10 cellular contexts compared by ENCODE assay signal in the genomic region with DNA sequence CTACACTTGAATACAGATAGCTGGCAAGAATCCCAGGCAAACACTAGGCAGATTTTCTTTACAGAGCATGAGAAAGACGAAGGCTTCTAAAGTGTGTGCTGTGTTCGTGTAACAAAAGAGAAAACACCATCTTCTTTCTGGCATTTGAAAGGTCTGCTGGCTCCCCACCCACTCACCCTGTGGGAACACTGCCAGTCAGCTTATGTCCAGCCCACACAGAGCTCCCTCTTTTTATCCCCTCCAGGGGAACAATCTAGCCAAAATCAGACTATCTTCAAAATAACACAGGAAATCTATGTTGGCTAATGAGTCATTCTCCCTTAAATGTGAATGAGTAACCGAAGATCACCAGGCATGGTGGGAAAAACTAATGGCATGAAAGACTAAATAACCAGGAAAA. TPM values are rescaled to one million over a fixed set of nuclear protein-coding genes. Genes with fewer than 3 reads are reported as not detected.
A peak's percentile ranks its signal among the peaks of the same experiment; 100 is the strongest.
DNase-seq lines count a peak whose midpoint lies in the region; ATAC-seq, FAIRE-seq and TF ChIP-seq lines count a peak whose summit lies in the region.
"Had no signal": no experiment of that assay in that cellular context is flagged by ENCODE, and none has a peak within 500 bp of the region (broad histone marks: within the 10 kb centered on the region; RNA-seq: fewer than 3 reads in every experiment).

No MANE protein-coding gene starts in this region.

- H3K9me1 ChIP-seq in keratinocyte (ENCODE audit: control insufficient read depth, extremely low read depth, insufficient read depth, low read length), result no peaks in the 10 kb centered on the region

- H3K9ac ChIP-seq in HUES48 (ENCODE audit: low read depth, low read length) (no peak overlapping the region), keratinocyte (ENCODE audit: control insufficient read depth, extremely low read depth, insufficient read depth, low read length) (no peak overlapping the region)

- H3K27ac ChIP-seq in HUES48 (ENCODE audit: low read depth, low read length) (peak overlapping the region; percentile 74), keratinocyte (ENCODE audit: control insufficient read depth, insufficient read depth, low read length) (peak overlapping the region; percentile 57)
- H3K27ac ChIP-seq: vagina had no signal

- no peaks in the 10 kb centered on the region for H3K9me3 ChIP-seq in HUES48 (ENCODE audit: control insufficient read depth, insufficient read depth, low read length)
- H3K9me3 ChIP-seq in keratinocyte (ENCODE audit: control insufficient read depth, low read depth, low read length), result no peaks in the 10 kb centered on the region
- H3K9me3 ChIP-seq: vagina had no signal

- peak; percentile 77 for FAIRE-seq in keratinocyte (lab: Jason Lieb, UNC)

- no peak overlapping the region for H3K27ac Mint-ChIP-seq in effector memory CD8-positive, alpha-beta T cell
- H3K27ac Mint-ChIP-seq in natural killer cell treated with Interleukin-12 subunit alpha and Interleukin-12 subunit beta and Interleukin-15 and Interleukin-18, amount 100 ng/mL, for 72 hours, result no peak overlapping the region

- DNase-seq in AG08396 (ENCODE audit: low spot score) (peak; percentile 45), astrocyte of the hippocampus (ENCODE audit: low read depth, low spot score) (peak; percentile 72), keratinocyte (ENCODE audit: low read depth, low spot score) (no peak), NOMO-1 treated with DMSO at 0.1 percent for 48 hours (lab: John Stamatoyannopoulos, UW; ENCODE audit: unreplicated experiment) (no peak), NK-92 (lab: John Stamatoyannopoulos, UW; ENCODE audit: unreplicated experiment) (no peak)
- DNase-seq in effector memory CD8-positive, alpha-beta T cell, result no peak
- DNase-seq in natural killer cell treated with Interleukin-12 subunit alpha and Interleukin-12 subunit beta and Interleukin-15 and Interleukin-18, amount 100 ng/mL, for 72 hours (ENCODE audit: low spot score), result no peak
- DNase-seq: activated naive CD4-positive, alpha-beta T cell treated with Interleukin-2 at 50 U/mL for 16 hours had no signal

- dilution Hi-C loops in keratinocyte (cut with MboI; ENCODE audit: extremely low pct_ligation_motif_present, low sequenced_read_pairs), result no loop called here

- peak overlapping the region; percentile 73 for H3K4me2 ChIP-seq in keratinocyte (ENCODE audit: control insufficient read depth, extremely low read depth, insufficient read depth, low read depth, low read length)

- H3K27me3 Mint-ChIP-seq in effector memory CD8-positive, alpha-beta T cell, result no peaks in the 10 kb centered on the region
- H3K27me3 Mint-ChIP-seq in natural killer cell treated with Interleukin-12 subunit alpha and Interleukin-12 subunit beta and Interleukin-15 and Interleukin-18, amount 100 ng/mL, for 72 hours, result no peaks in the 10 kb centered on the region

- H3K4me1 Mint-ChIP-seq in effector memory CD8-positive, alpha-beta T cell (ENCODE audit: low read depth in 2 of 2), result no peaks in the 10 kb centered on the region
- peaks cover 0 to 3% of the 10 kb centered on the region in 2 donors for H3K4me1 Mint-ChIP-seq in natural killer cell treated with Interleukin-12 subunit alpha and Interleukin-12 subunit beta and Interleukin-15 and Interleukin-18, amount 100 ng/mL, for 72 hours (ENCODE audit: low read depth in 2 of 2)

- H3K4me3 ChIP-seq in HUES48 (ENCODE audit: low read depth, low read length) (no peak overlapping the region), keratinocyte (ENCODE audit: control insufficient read depth in 2 of 3, extremely low read depth in 1 of 3, insufficient read depth in 2 of 3, low read depth in 1 of 3, low read length in 3 of 3) (no peak overlapping the region)
- H3K4me3 ChIP-seq: vagina had no signal

- no peaks in the 10 kb centered on the region for H3K36me3 Mint-ChIP-seq in effector memory CD8-positive, alpha-beta T cell (ENCODE audit: insufficient read depth)
- no peaks in the 10 kb centered on the region for H3K36me3 Mint-ChIP-seq in natural killer cell treated with Interleukin-12 subunit alpha and Interleukin-12 subunit beta and Interleukin-15 and Interleukin-18, amount 100 ng/mL, for 72 hours

- ATAC-seq in effector memory CD8-positive, alpha-beta T cell (replicated peaks), result no peak
- no peak for ATAC-seq in natural killer cell treated with Interleukin-12 subunit alpha and Interleukin-12 subunit beta and Interleukin-15 and Interleukin-18, amount 100 ng/mL, for 72 hours

- H3K4me1 ChIP-seq in HUES48 (ENCODE audit: control insufficient read depth, insufficient read depth, low read length), result peaks cover 4% of the 10 kb centered on the region; the same call in 1 of the 2 replicates
- peaks cover 13% of the 10 kb centered on the region for H3K4me1 ChIP-seq in keratinocyte (ENCODE audit: control insufficient read depth, extremely low read depth, insufficient read depth, low read length)
- H3K4me1 ChIP-seq: vagina had no signal

- 0 out of 2 replicates have a peak, but pooled peaks cover 6% of the 10 kb centered on the region for H3K36me3 ChIP-seq in HUES48 (ENCODE audit: control insufficient read depth, insufficient read depth, low read length)
- no peaks in the 10 kb centered on the region for H3K36me3 ChIP-seq in keratinocyte (ENCODE audit: control insufficient read depth in 2 of 2, extremely low read depth in 1 of 2, insufficient read depth in 2 of 2, low read length in 2 of 2)
- H3K36me3 ChIP-seq: vagina had no signal

- no peaks in the 10 kb centered on the region for H3K27me3 ChIP-seq in HUES48 (ENCODE audit: control insufficient read depth, insufficient read depth, low read length)
- H3K27me3 ChIP-seq in keratinocyte (ENCODE audit: control insufficient read depth, extremely low read depth, insufficient read depth, low read length), result no peaks in the 10 kb centered on the region
- H3K27me3 ChIP-seq: vagina had no signal

- H3K79me2 ChIP-seq in keratinocyte (ENCODE audit: control insufficient read depth, insufficient read depth, low read length), result no peaks in the 10 kb centered on the region

- no peaks in the 10 kb centered on the region for H3K9me3 Mint-ChIP-seq in effector memory CD8-positive, alpha-beta T cell
- no peaks in the 10 kb centered on the region for H3K9me3 Mint-ChIP-seq in natural killer cell treated with Interleukin-12 subunit alpha and Interleukin-12 subunit beta and Interleukin-15 and Interleukin-18, amount 100 ng/mL, for 72 hours

- no peak for TF ChIP-seq CTCF in keratinocyte (optimal IDR thresholded peaks at IDR 0.05 in 1 of 3, IDR thresholded peaks at IDR 0.05 in 1 of 3, conservative IDR thresholded peaks at IDR 0.05 in 1 of 3; ENCODE audit: extremely low read depth in 1 of 3, insufficient read depth in 2 of 3, low read length in 3 of 3)

- no peaks in the 10 kb centered on the region for H4K20me1 ChIP-seq in keratinocyte (ENCODE audit: control insufficient read depth, extremely low read depth, insufficient read depth, low read length)

- H3K4me3 Mint-ChIP-seq in effector memory CD8-positive, alpha-beta T cell, result no peak overlapping the region
- no peak overlapping the region for H3K4me3 Mint-ChIP-seq in natural killer cell treated with Interleukin-12 subunit alpha and Interleukin-12 subunit beta and Interleukin-15 and Interleukin-18, amount 100 ng/mL, for 72 hours

- peak overlapping the region; percentile 77 for H2AFZ ChIP-seq in keratinocyte (ENCODE audit: control insufficient read depth, low read length)

RNA-seq across cellular contexts. Expression of gene PAQR5, which starts 45.6 kb away (rescaled TPM):
- 0.06 to 0.30 TPM (median 0.30 TPM) in 3 replicates for polyA plus RNA-seq in keratinocyte
- polyA plus RNA-seq in keratinocyte (2011; ENCODE audit: low read depth), result 0.49 TPM
- 0.13 and 0.19 TPM in 2 replicates for polyA plus RNA-seq in keratinocyte (2011; cell fraction: cytosol; rRNA removed)
- polyA plus RNA-seq in keratinocyte (2011; cell fraction: nucleus; rRNA removed), result 0.74 and 1.1 TPM in 2 replicates
- polyA plus RNA-seq in keratinocyte (2012; ENCODE audit: low replicate concordance), result 0.09 and 0.58 TPM in 2 replicates
- polyA minus RNA-seq in keratinocyte, result 0.10 to 0.40 TPM in 2 of 3 replicates, not detected in the other
- not detected for polyA minus RNA-seq in keratinocyte (2011; cell fraction: cytosol; rRNA and poly(A)+ RNA removed)
- 0.54 and 1.2 TPM in 2 replicates for polyA minus RNA-seq in keratinocyte (2011; cell fraction: nucleus; rRNA and poly(A)+ RNA removed)
- total RNA-seq in natural killer cell treated with Interleukin-12 subunit alpha and Interleukin-12 subunit beta and Interleukin-15 and Interleukin-18, amount 100 ng/mL, for 72 hours, result not detected

Comparison
In these comparisons a context has a peak if more than half of its experiments do, and no peak if none do; other contexts are left out.
1. DNase-seq: peak in AG08396 (single experiment) and astrocyte of the hippocampus (single experiment); none in keratinocyte (single experiment), effector memory CD8-positive, alpha-beta T cell (0 of 3), NOMO-1 treated with DMSO at 0.1 percent for 48 hours (single experiment), NK-92 (single experiment) and natural killer cell treated with Interleukin-12 subunit alpha and Interleukin-12 subunit beta and Interleukin-15 and Interleukin-18, amount 100 ng/mL, for 72 hours (single experiment).